2 cellular contexts compared by ENCODE assay signal in the genomic region with DNA sequence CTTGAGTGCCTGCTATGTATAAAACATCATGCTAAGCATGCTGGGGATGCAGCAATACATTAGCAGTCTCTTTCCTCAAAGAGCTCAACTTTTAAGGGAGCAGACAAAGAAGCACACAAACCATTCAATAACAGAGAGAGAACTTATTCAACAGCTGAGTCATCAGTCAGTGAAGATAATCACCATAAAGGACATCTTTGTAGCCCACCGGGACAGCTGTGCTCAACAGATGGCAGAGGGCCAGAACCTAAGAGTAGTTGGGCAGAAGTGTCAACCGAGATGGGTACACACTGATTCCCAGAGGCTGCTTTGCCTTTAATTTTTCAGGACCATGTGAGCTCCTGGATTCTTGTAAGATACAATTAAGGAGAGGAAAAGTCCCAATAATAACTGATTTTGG.
TF ChIP-seq lines count a peak whose summit lies in the region.

No MANE protein-coding gene starts in this region.

TF ChIP-seq in SK-N-SH, 30 proteins besides CTCF, POLR2A, EP300 and RAD21 (continued from another document):
- TF ChIP-seq, protein P1, sequence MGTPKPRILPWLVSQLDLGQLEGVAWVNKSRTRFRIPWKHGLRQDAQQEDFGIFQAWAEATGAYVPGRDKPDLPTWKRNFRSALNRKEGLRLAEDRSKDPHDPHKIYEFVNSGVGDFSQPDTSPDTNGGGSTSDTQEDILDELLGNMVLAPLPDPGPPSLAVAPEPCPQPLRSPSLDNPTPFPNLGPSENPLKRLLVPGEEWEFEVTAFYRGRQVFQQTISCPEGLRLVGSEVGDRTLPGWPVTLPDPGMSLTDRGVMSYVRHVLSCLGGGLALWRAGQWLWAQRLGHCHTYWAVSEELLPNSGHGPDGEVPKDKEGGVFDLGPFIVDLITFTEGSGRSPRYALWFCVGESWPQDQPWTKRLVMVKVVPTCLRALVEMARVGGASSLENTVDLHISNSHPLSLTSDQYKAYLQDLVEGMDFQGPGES (IDR thresholded peaks at IDR 0.05; ENCODE audit: low read depth, low read length): no peak
- TF ChIP-seq MXI1 (IDR thresholded peaks at IDR 0.05; ENCODE audit: low read depth, low read length): no peak
- no peak for TF ChIP-seq REST (IDR thresholded peaks at IDR 0.05; ENCODE audit: low read depth, low read length)
- TF ChIP-seq FOXJ3 (CRISPR knock-in tag; IDR thresholded peaks at IDR 0.05): no peak
- no peak for TF ChIP-seq FOSL2 (IDR thresholded peaks at IDR 0.05; ENCODE audit: borderline replicate concordance, low read depth)
- TF ChIP-seq NRF1 (IDR thresholded peaks at IDR 0.05; ENCODE audit: low read depth, low read length): no peak
- TF ChIP-seq RFX5 (IDR thresholded peaks at IDR 0.05; ENCODE audit: low read length): no peak
- TF ChIP-seq GATA2 (CRISPR knock-in tag; IDR thresholded peaks at IDR 0.05): no peak

TF ChIP-seq in SK-N-SH treated with all-trans-retinoic acid at 6 μM for 48 hours, 23 proteins besides CTCF, POLR2A, EP300 and RAD21 (continued from another document):
- TF ChIP-seq POU6F1 (CRISPR knock-in tag; IDR thresholded peaks at IDR 0.05; ENCODE audit: borderline replicate concordance, low read depth) (no peak), SNAI2 (CRISPR knock-in tag; IDR thresholded peaks at IDR 0.05) (no peak), ZC3H10 (CRISPR knock-in tag; IDR thresholded peaks at IDR 0.05) (no peak), ZFP3 (CRISPR knock-in tag; IDR thresholded peaks at IDR 0.05) (no peak), BACH2 (CRISPR knock-in tag; IDR thresholded peaks at IDR 0.05; ENCODE audit: borderline replicate concordance) (no peak), GLIS3 (CRISPR knock-in tag; IDR thresholded peaks at IDR 0.05) (no peak)
- TF ChIP-seq, protein P2, sequence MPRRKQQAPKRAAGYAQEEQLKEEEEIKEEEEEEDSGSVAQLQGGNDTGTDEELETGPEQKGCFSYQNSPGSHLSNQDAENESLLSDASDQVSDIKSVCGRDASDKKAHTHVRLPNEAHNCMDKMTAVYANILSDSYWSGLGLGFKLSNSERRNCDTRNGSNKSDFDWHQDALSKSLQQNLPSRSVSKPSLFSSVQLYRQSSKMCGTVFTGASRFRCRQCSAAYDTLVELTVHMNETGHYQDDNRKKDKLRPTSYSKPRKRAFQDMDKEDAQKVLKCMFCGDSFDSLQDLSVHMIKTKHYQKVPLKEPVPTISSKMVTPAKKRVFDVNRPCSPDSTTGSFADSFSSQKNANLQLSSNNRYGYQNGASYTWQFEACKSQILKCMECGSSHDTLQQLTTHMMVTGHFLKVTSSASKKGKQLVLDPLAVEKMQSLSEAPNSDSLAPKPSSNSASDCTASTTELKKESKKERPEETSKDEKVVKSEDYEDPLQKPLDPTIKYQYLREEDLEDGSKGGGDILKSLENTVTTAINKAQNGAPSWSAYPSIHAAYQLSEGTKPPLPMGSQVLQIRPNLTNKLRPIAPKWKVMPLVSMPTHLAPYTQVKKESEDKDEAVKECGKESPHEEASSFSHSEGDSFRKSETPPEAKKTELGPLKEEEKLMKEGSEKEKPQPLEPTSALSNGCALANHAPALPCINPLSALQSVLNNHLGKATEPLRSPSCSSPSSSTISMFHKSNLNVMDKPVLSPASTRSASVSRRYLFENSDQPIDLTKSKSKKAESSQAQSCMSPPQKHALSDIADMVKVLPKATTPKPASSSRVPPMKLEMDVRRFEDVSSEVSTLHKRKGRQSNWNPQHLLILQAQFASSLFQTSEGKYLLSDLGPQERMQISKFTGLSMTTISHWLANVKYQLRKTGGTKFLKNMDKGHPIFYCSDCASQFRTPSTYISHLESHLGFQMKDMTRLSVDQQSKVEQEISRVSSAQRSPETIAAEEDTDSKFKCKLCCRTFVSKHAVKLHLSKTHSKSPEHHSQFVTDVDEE (CRISPR knock-in tag; IDR thresholded peaks at IDR 0.05): no peak
- TF ChIP-seq, protein P3, sequence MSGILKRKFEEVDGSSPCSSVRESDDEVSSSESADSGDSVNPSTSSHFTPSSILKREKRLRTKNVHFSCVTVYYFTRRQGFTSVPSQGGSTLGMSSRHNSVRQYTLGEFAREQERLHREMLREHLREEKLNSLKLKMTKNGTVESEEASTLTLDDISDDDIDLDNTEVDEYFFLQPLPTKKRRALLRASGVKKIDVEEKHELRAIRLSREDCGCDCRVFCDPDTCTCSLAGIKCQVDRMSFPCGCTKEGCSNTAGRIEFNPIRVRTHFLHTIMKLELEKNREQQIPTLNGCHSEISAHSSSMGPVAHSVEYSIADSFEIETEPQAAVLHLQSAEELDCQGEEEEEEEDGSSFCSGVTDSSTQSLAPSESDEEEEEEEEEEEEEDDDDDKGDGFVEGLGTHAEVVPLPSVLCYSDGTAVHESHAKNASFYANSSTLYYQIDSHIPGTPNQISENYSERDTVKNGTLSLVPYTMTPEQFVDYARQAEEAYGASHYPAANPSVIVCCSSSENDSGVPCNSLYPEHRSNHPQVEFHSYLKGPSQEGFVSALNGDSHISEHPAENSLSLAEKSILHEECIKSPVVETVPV (CRISPR knock-in tag; IDR thresholded peaks at IDR 0.05): no peak
